ENCODE assay signal across 35 cellular contexts in the genomic region with DNA sequence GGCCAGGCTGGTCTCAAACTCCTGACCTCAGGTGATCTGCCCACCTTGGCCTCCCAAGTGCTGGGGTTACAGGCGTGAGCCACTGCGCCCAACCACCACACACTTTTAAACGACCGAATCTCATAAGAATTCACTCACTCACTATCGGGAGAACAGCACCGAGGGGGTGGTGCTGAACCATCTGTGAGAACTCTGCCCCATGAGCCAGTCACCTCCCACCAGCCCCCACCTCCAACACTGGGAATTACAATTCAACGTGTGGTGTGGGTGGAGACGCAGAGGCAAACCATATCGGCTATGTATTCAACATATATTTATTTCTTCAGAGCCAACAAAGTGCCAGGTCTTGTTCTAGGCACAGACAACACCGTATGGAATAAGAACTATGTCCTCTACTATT. TPM values are rescaled to one million over a fixed set of nuclear protein-coding genes. Genes with fewer than 3 reads are reported as not detected.
"Had no signal": no experiment of that assay in that cellular context is flagged by ENCODE, and none has a peak within 500 bp of the region (broad histone marks: within the 10 kb centered on the region; RNA-seq: fewer than 3 reads in every experiment).

No MANE protein-coding gene starts in this region.

- ATAC-seq: activated CD8-positive, alpha-beta T cell treated with anti-CD3 and anti-CD28 coated beads for 36 hours; activated naive CD4-positive, alpha-beta T cell treated with anti-CD3 and anti-CD28 coated beads, Interleukin-2, amount 50 U/mL, for 72 hours; activated T-cell treated with anti-CD3 and anti-CD28 coated beads, Interleukin-2, amount 50 U/mL, for 4 hours; activated T-cell treated with anti-CD3 and anti-CD28 coated beads, Interleukin-2, amount 50 U/mL, for 72 hours; activated T-helper 17 cell treated with anti-CD3 and anti-CD28 coated beads, Interleukin-2, amount 50 U/mL, for 72 hours; body of pancreas had no signal

- H3K27me3 ChIP-seq: adrenal gland, body of pancreas, brain microvascular endothelial cell, breast epithelium had no signal

- H3K27ac ChIP-seq: adrenal gland, body of pancreas, brain microvascular endothelial cell, breast epithelium, VCaP had no signal

- H3K9me3 ChIP-seq: adrenal gland, body of pancreas, breast epithelium had no signal

- FAIRE-seq: astrocyte, TTC549 had no signal

- H3K4me3 ChIP-seq: adrenal gland, body of pancreas, breast epithelium had no signal

- DNase-seq: activated B cell treated with CpG ODN at 0.5 μM for 24 hours; activated CD4-positive, alpha-beta memory T cell treated with anti-CD3 and anti-CD28 coated beads for 36 hours; activated CD4-positive, alpha-beta T cell treated with anti-CD3 and anti-CD28 coated beads for 4 hours; activated CD4-positive, alpha-beta T cell treated with anti-CD3 and anti-CD28 coated beads, Interleukin-2, amount 10 ng/mL, durations not matched to agents 24 days and 14 days; activated CD4-positive, alpha-beta T cell treated with anti-CD3 and anti-CD28 coated beads, Interleukin-2, amount 50 U/mL, for 1 hour; activated CD4-positive, alpha-beta T cell treated with anti-CD3 and anti-CD28 coated beads, Interleukin-2, amount 50 U/mL, for 4 hours; activated CD4-positive, CD25-positive, alpha-beta regulatory T cell treated with anti-CD3 and anti-CD28 coated beads, Interleukin-2, amount 50 U/mL, for 72 hours; activated CD8-positive, alpha-beta memory T cell treated with anti-CD3 and anti-CD28 coated beads, Interleukin-2, amount 50 U/mL, for 4 hours; activated CD8-positive, alpha-beta T cell treated with anti-CD3 and anti-CD28 coated beads for 36 hours; activated effector memory CD4-positive, alpha-beta T cell treated with anti-CD3 and anti-CD28 coated beads, Interleukin-2, amount 50 U/mL, for 16 hours; activated gamma-delta T cell treated with Interleukin-2 at 50 U/mL for 16 hours; activated naive CD4-positive, alpha-beta T cell; activated naive CD4-positive, alpha-beta T cell treated with anti-CD3 and anti-CD28 coated beads for 36 hours; activated naive CD4-positive, alpha-beta T cell treated with anti-CD3 and anti-CD28 coated beads, Interleukin-2, amount 50 U/mL, for 16 hours; activated naive CD8-positive, alpha-beta T cell treated with anti-CD3 and anti-CD28 coated beads for 36 hours; activated T-cell treated with anti-CD3 and anti-CD28 coated beads for 4 hours; activated T-cell treated with anti-CD3 and anti-CD28 coated beads, Interleukin-2, amount 50 U/mL, for 1 hour; activated T-cell treated with anti-CD3 and anti-CD28 coated beads, Interleukin-2, amount 50 U/mL, for 4 hours; activated T-cell treated with anti-CD3 and anti-CD28 coated beads, Interleukin-2, amount 50 U/mL, for 72 hours; adrenal gland; amniotic stem cell; aorta; body of pancreas; brain microvascular endothelial cell; central memory CD4-positive, alpha-beta T cell; T-helper 1 cell; T-helper 2 cell; T-helper 9 cell had no signal

- H3K36me3 ChIP-seq: adrenal gland, brain microvascular endothelial cell, breast epithelium had no signal

- H3K4me1 ChIP-seq: breast epithelium had no signal

RNA-seq across cellular contexts. Expression of gene TLR3, which starts 3.6 kb away (rescaled TPM):
- total RNA-seq: activated B cell treated with CpG ODN at 0.5 μM for 24 hours; activated CD4-positive, alpha-beta T cell treated with anti-CD3 and anti-CD28 coated beads, Interleukin-2, amount 10 ng/mL, durations not matched to agents 24 days and 14 days; activated CD8-positive, alpha-beta T cell treated with anti-CD3 and anti-CD28 coated beads for 36 hours; activated naive CD4-positive, alpha-beta T cell treated with anti-CD3 and anti-CD28 coated beads for 36 hours; activated naive CD8-positive, alpha-beta T cell treated with anti-CD3 and anti-CD28 coated beads for 36 hours; activated T-helper 1 cell treated with anti-CD3 and anti-CD28 coated beads, Interleukin-12 subunit alpha, Interleukin-12 subunit beta, Interleukin-2, Interleukin-4 antibody, amounts not matched to agents 30 ng/mL and 10 ng/mL and 1 ng/mL, durations not matched to agents 14 hours and 24 hours and 36 hours had no signal

RNA-seq across cellular contexts. Expression of gene FAM149A, which starts 32.0 kb away (rescaled TPM):
- total RNA-seq: activated B cell treated with CpG ODN at 0.5 μM for 24 hours; activated T-helper 1 cell treated with anti-CD3 and anti-CD28 coated beads, Interleukin-12 subunit alpha, Interleukin-12 subunit beta, Interleukin-2, Interleukin-4 antibody, amounts not matched to agents 30 ng/mL and 10 ng/mL and 1 ng/mL, durations not matched to agents 14 hours and 24 hours and 36 hours had no signal
